30 cellular contexts compared by ENCODE assay signal in genomic region chr6:17813561-17813960, GRCh38.
"Had no signal": no experiment of that assay in that cellular context is flagged by ENCODE, and none has a peak within 500 bp of the region (broad histone marks: within the 10 kb centered on the region; RNA-seq: fewer than 3 reads in every experiment).

No MANE protein-coding gene starts in this region.

- H3K27ac Mint-ChIP-seq: activated CD4-positive, alpha-beta memory T cell treated with anti-CD3 and anti-CD28 coated beads for 36 hours; activated CD4-positive, alpha-beta T cell treated with anti-CD3 and anti-CD28 coated beads for 36 hours; activated CD4-positive, alpha-beta T cell treated with anti-CD3 and anti-CD28 coated beads, Interleukin-2, amount 10 ng/mL, durations not matched to agents 24 days and 14 days; activated CD8-positive, alpha-beta memory T cell treated with anti-CD3 and anti-CD28 coated beads, Interleukin-2, amount 10 ng/mL, durations not matched to agents 7 days and 5 days; activated CD8-positive, alpha-beta T cell treated with anti-CD3 and anti-CD28 coated beads, Interleukin-2, amount 10 ng/mL, durations not matched to agents 7 days and 5 days; activated naive CD4-positive, alpha-beta T cell treated with anti-CD3 and anti-CD28 coated beads for 36 hours; activated naive CD4-positive, alpha-beta T cell treated with anti-CD3 and anti-CD28 coated beads, Interleukin-2, amount 50 U/mL, for 24 hours; activated naive CD8-positive, alpha-beta T cell treated with anti-CD3 and anti-CD28 coated beads for 36 hours; activated naive CD8-positive, alpha-beta T cell treated with anti-CD3 and anti-CD28 coated beads, Interleukin-2, amount 50 U/mL, for 24 hours; activated T-helper 1 cell treated with anti-CD3 and anti-CD28 coated beads, Interleukin-12 subunit alpha, Interleukin-12 subunit beta, Interleukin-2, Interleukin-4 antibody, amounts not matched to agents 30 ng/mL and 10 ng/mL and 1 ng/mL, durations not matched to agents 14 hours and 24 hours and 36 hours; activated T-helper 2 cell treated with anti-CD3 and anti-CD28 coated beads, Interferon-gamma antibody, Interleukin-2, Interleukin-4, amounts not matched to agents 10 μg/mL and 5 μg/mL and 100 μg/mL, durations not matched to agents 14 hours and 24 hours and 36 hours; effector memory CD8-positive, alpha-beta T cell had no signal

- H3K4me3 Mint-ChIP-seq: activated CD4-positive, alpha-beta memory T cell treated with anti-CD3 and anti-CD28 coated beads for 36 hours; activated CD4-positive, alpha-beta T cell treated with anti-CD3 and anti-CD28 coated beads for 36 hours; activated CD4-positive, alpha-beta T cell treated with anti-CD3 and anti-CD28 coated beads, Interleukin-2, amount 10 ng/mL, durations not matched to agents 24 days and 14 days; activated CD8-positive, alpha-beta memory T cell treated with anti-CD3 and anti-CD28 coated beads, Interleukin-2, amount 10 ng/mL, durations not matched to agents 7 days and 5 days; activated CD8-positive, alpha-beta T cell treated with anti-CD3 and anti-CD28 coated beads, Interleukin-2, amount 10 ng/mL, durations not matched to agents 7 days and 5 days; activated naive CD4-positive, alpha-beta T cell treated with anti-CD3 and anti-CD28 coated beads for 36 hours; activated naive CD4-positive, alpha-beta T cell treated with anti-CD3 and anti-CD28 coated beads, Interleukin-2, amount 50 U/mL, for 24 hours; activated naive CD8-positive, alpha-beta T cell treated with anti-CD3 and anti-CD28 coated beads for 36 hours; activated naive CD8-positive, alpha-beta T cell treated with anti-CD3 and anti-CD28 coated beads, Interleukin-2, amount 50 U/mL, for 24 hours; activated T-helper 1 cell treated with anti-CD3 and anti-CD28 coated beads, Interleukin-12 subunit alpha, Interleukin-12 subunit beta, Interleukin-2, Interleukin-4 antibody, amounts not matched to agents 30 ng/mL and 10 ng/mL and 1 ng/mL, durations not matched to agents 14 hours and 24 hours and 36 hours; effector memory CD8-positive, alpha-beta T cell had no signal

- DNase-seq: activated CD4-positive, alpha-beta memory T cell treated with anti-CD3 and anti-CD28 coated beads for 36 hours; activated CD4-positive, alpha-beta T cell treated with anti-CD3 and anti-CD28 coated beads for 36 hours; activated CD4-positive, alpha-beta T cell treated with anti-CD3 and anti-CD28 coated beads, Interleukin-2, amount 10 ng/mL, durations not matched to agents 24 days and 14 days; activated CD4-positive, CD25-positive, alpha-beta regulatory T cell; activated CD4-positive, CD25-positive, alpha-beta regulatory T cell treated with anti-CD3 and anti-CD28 coated beads, Interleukin-2, amount 50 U/mL, for 72 hours; activated CD8-positive, alpha-beta memory T cell treated with anti-CD3 and anti-CD28 coated beads, Interleukin-2, amount 10 ng/mL, durations not matched to agents 7 days and 5 days; activated CD8-positive, alpha-beta memory T cell treated with anti-CD3 and anti-CD28 coated beads, Interleukin-2, amount 50 U/mL, for 4 hours; activated CD8-positive, alpha-beta T cell treated with anti-CD3 and anti-CD28 coated beads, Interleukin-2, amount 10 ng/mL, durations not matched to agents 7 days and 5 days; activated effector memory CD4-positive, alpha-beta T cell treated with anti-CD3 and anti-CD28 coated beads, Interleukin-2, amount 50 U/mL, for 16 hours; activated naive CD4-positive, alpha-beta T cell treated with anti-CD3 and anti-CD28 coated beads for 36 hours; activated naive CD8-positive, alpha-beta T cell treated with anti-CD3 and anti-CD28 coated beads for 36 hours; activated naive CD8-positive, alpha-beta T cell treated with anti-CD3 and anti-CD28 coated beads, Interleukin-2, amount 50 U/mL, for 24 hours; activated T-cell treated with anti-CD3 and anti-CD28 coated beads, Interleukin-2, amount 50 U/mL, for 1 hour; activated T-cell treated with anti-CD3 and anti-CD28 coated beads, Interleukin-2, amount 50 U/mL, for 48 hours; adrenal gland; amygdala; aorta; body of pancreas; caudate nucleus; cortex of kidney; dermis blood vessel endothelial cell; effector CD4-positive, alpha-beta T cell; effector memory CD8-positive, alpha-beta T cell; erythroblast; foreskin keratinocyte; gastrocnemius medialis; T-helper 2 cell had no signal

- H3K4me1 Mint-ChIP-seq: activated CD4-positive, alpha-beta T cell treated with anti-CD3 and anti-CD28 coated beads for 36 hours; activated CD4-positive, alpha-beta T cell treated with anti-CD3 and anti-CD28 coated beads, Interleukin-2, amount 10 ng/mL, durations not matched to agents 24 days and 14 days; activated CD8-positive, alpha-beta memory T cell treated with anti-CD3 and anti-CD28 coated beads, Interleukin-2, amount 10 ng/mL, durations not matched to agents 7 days and 5 days; activated naive CD4-positive, alpha-beta T cell treated with anti-CD3 and anti-CD28 coated beads, Interleukin-2, amount 50 U/mL, for 24 hours; activated naive CD8-positive, alpha-beta T cell treated with anti-CD3 and anti-CD28 coated beads for 36 hours; activated naive CD8-positive, alpha-beta T cell treated with anti-CD3 and anti-CD28 coated beads, Interleukin-2, amount 50 U/mL, for 24 hours had no signal

- H3K36me3 Mint-ChIP-seq: activated CD4-positive, alpha-beta memory T cell treated with anti-CD3 and anti-CD28 coated beads for 36 hours; activated CD8-positive, alpha-beta memory T cell treated with anti-CD3 and anti-CD28 coated beads, Interleukin-2, amount 10 ng/mL, durations not matched to agents 7 days and 5 days; activated naive CD4-positive, alpha-beta T cell treated with anti-CD3 and anti-CD28 coated beads, Interleukin-2, amount 50 U/mL, for 24 hours; activated naive CD8-positive, alpha-beta T cell treated with anti-CD3 and anti-CD28 coated beads for 36 hours had no signal

- H3K9me3 Mint-ChIP-seq: activated CD4-positive, alpha-beta T cell treated with anti-CD3 and anti-CD28 coated beads, Interleukin-2, amount 10 ng/mL, durations not matched to agents 24 days and 14 days; activated naive CD4-positive, alpha-beta T cell treated with anti-CD3 and anti-CD28 coated beads for 36 hours; activated naive CD4-positive, alpha-beta T cell treated with anti-CD3 and anti-CD28 coated beads, Interleukin-2, amount 50 U/mL, for 24 hours; activated naive CD8-positive, alpha-beta T cell treated with anti-CD3 and anti-CD28 coated beads for 36 hours; activated naive CD8-positive, alpha-beta T cell treated with anti-CD3 and anti-CD28 coated beads, Interleukin-2, amount 50 U/mL, for 24 hours; activated T-helper 1 cell treated with anti-CD3 and anti-CD28 coated beads, Interleukin-12 subunit alpha, Interleukin-12 subunit beta, Interleukin-2, Interleukin-4 antibody, amounts not matched to agents 30 ng/mL and 10 ng/mL and 1 ng/mL, durations not matched to agents 14 hours and 24 hours and 36 hours; activated T-helper 2 cell treated with anti-CD3 and anti-CD28 coated beads, Interferon-gamma antibody, Interleukin-2, Interleukin-4, amounts not matched to agents 10 μg/mL and 5 μg/mL and 100 μg/mL, durations not matched to agents 14 hours and 24 hours and 36 hours; effector memory CD8-positive, alpha-beta T cell had no signal
